ENCODE assay signal across 11 cellular contexts in genomic region chr5:523658-524441, GRCh38. TPM values are rescaled to one million over a fixed set of nuclear protein-coding genes. Genes with fewer than 3 reads are reported as not detected.
DNase-seq lines count a peak whose midpoint lies in the region; TF ChIP-seq lines count a peak whose summit lies in the region.
"Had no signal": no experiment of that assay in that cellular context is flagged by ENCODE, and none has a peak within 500 bp of the region (broad histone marks: within the 10 kb centered on the region; RNA-seq: fewer than 3 reads in every experiment).

No MANE protein-coding gene starts in this region.

- no peaks in the 10 kb centered on the region for H3F3A ChIP-seq in smooth muscle cell (ENCODE audit: low read depth)

- H3K36me3 ChIP-seq in WERI-Rb-1, result no peaks in the 10 kb centered on the region
- H3K36me3 ChIP-seq in smooth muscle cell (ENCODE audit: low read depth), result no peaks in the 10 kb centered on the region
- H3K36me3 ChIP-seq: pancreas had no signal

- H3K9me3 ChIP-seq in WERI-Rb-1 (ENCODE audit: severe bottlenecking), result no peaks in the 10 kb centered on the region
- H3K9me3 ChIP-seq in iPS-18c (ENCODE audit: control insufficient read depth, insufficient read depth, low read length), result no peaks in the 10 kb centered on the region
- no peaks in the 10 kb centered on the region for H3K9me3 ChIP-seq in smooth muscle cell (replicated peaks; ENCODE audit: low read depth)
- H3K9me3 ChIP-seq: pancreas had no signal

- peak overlapping the region; percentile 38 for H3K4me3 ChIP-seq in WERI-Rb-1 (ENCODE audit: low read depth, low read length)
- peak overlapping the region; percentile 36; the same call in 1 of the 2 replicates for H3K4me3 ChIP-seq in iPS-18c (ENCODE audit: insufficient read depth, low read depth, low read length)
- peak overlapping the region; percentile 39 for H3K4me3 ChIP-seq in smooth muscle cell
- H3K4me3 ChIP-seq: SK-N-MC had no signal

- no peak overlapping the region for H3K9ac ChIP-seq in smooth muscle cell (ENCODE audit: low read depth)

- H3K79me2 ChIP-seq in smooth muscle cell (ENCODE audit: low read depth), result no peaks in the 10 kb centered on the region

- peaks cover 19% of the 10 kb centered on the region for H3K4me1 ChIP-seq in smooth muscle cell (ENCODE audit: low read depth)
- H3K4me1 ChIP-seq: pancreas had no signal

- no peak overlapping the region for H2AFZ ChIP-seq in smooth muscle cell (ENCODE audit: low read depth)

- DNase-seq in NCI-H748 (lab: John Stamatoyannopoulos, UW; ENCODE audit: unreplicated experiment), result peak; percentile 83
- DNase-seq in NCI-H748 treated with DMSO at 0.1 percent for 48 hours (lab: John Stamatoyannopoulos, UW), result no peak
- no peak for DNase-seq in WERI-Rb-1
- DNase-seq in smooth muscle cell (lab: John Stamatoyannopoulos, UW; ENCODE audit: unreplicated experiment), result no peak
- no peak for DNase-seq in globus pallidus (ENCODE audit: low spot score)
- DNase-seq in activated T-cell treated with anti-CD3 and anti-CD28 coated beads for 4 hours, result no peak
- DNase-seq in activated CD4-positive, alpha-beta T cell treated with anti-CD3 and anti-CD28 coated beads for 48 hours, result no peak
- DNase-seq: activated T-cell treated with anti-CD3 and anti-CD28 coated beads, Interleukin-2, amount 50 U/mL, for 24 hours had no signal

- no peak overlapping the region for H3K27ac ChIP-seq in WERI-Rb-1
- H3K27ac ChIP-seq in smooth muscle cell (ENCODE audit: low read depth), result no peak overlapping the region
- H3K27ac ChIP-seq: pancreas, SK-N-MC had no signal

- 7% methylated on average over 52 of the region's 93 CpGs for WGBS in smooth muscle cell (ENCODE audit: low lambda C conversion rate)

- H3K27me3 ChIP-seq in WERI-Rb-1 (ENCODE audit: insufficient read depth, low read depth, severe bottlenecking), result peaks cover 86% of the 10 kb centered on the region
- peaks cover 93% of the 10 kb centered on the region for H3K27me3 ChIP-seq in smooth muscle cell (ENCODE audit: low read depth)

- TF ChIP-seq CTCF in WERI-Rb-1 (IDR thresholded peaks at IDR 0.05; ENCODE audit: low read depth, low read length) (no peak), smooth muscle cell (IDR thresholded peaks at IDR 0.05; ENCODE audit: borderline replicate concordance, insufficient read depth, poor library complexity, severe bottlenecking) (no peak)

- no peaks in the 10 kb centered on the region for H4K20me1 ChIP-seq in smooth muscle cell (ENCODE audit: low read depth)

- H3K4me2 ChIP-seq in smooth muscle cell, result peak overlapping the region; percentile 84

RNA-seq across cellular contexts. Expression of gene SLC9A3, which starts 0.4 kb away (rescaled TPM):
- 1.1 and 1.8 TPM in 2 replicates for total RNA-seq in smooth muscle cell
- polyA plus RNA-seq in smooth muscle cell, result 0.96 and 1.1 TPM in 2 replicates
